ENCODE assay signal across 10 cellular contexts in the genomic region with DNA sequence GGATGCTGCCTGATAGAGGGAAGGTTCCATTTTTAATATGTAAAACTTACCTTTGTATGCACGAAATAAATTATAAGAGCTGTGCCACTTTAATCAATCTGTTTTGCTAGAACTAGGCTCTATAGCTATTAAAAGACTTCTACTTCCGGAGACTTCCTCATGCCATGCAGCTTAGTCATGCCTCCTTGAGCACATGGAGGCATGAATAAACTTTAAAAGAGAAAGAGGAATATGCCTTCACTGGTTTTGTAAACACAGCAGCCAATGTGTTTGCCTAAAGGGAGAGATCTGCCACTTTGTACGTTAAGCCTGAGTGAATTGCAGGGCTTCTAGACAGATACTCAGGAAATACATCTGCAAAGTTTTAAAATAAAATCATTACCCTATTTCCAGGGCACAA.
DNase-seq lines count a peak whose midpoint lies in the region; ATAC-seq and TF ChIP-seq lines count a peak whose summit lies in the region.
"Had no signal": no experiment of that assay in that cellular context is flagged by ENCODE, and none has a peak within 500 bp of the region (broad histone marks: within the 10 kb centered on the region; RNA-seq: fewer than 3 reads in every experiment).

No MANE protein-coding gene starts in this region.

- no peak for TF ChIP-seq POLR2A in HCT116 (IDR thresholded peaks at IDR 0.05; ENCODE audit: borderline replicate concordance, extremely low read depth, insufficient read depth, insufficient read length)
- no peak for TF ChIP-seq POLR2A in spleen (IDR thresholded peaks at IDR 0.05)

- H3K27me3 ChIP-seq in HCT116 (ENCODE audit: insufficient read depth, low read length) (no peaks in the 10 kb centered on the region), spleen (replicated peaks in 1 of 7) (no peaks in the 10 kb centered on the region)

- CTCF ChIA-PET in HCT116 (lab: Charles Lee) = no interaction called here
- CTCF ChIA-PET in activated CD4-positive, alpha-beta memory T cell treated with anti-CD3 and anti-CD28 coated beads for 36 hours (lab: Charles Lee) = no interaction called here

- no peak overlapping the region for H3K9ac ChIP-seq in HCT116 (ENCODE audit: low read length)

- H3K4me1 ChIP-seq in HCT116 (ENCODE audit: control insufficient read depth in 1 of 2, insufficient read depth in 2 of 2, low read length in 2 of 2) = no peaks in the 10 kb centered on the region
- H3K4me1 ChIP-seq in spleen = peaks cover 0 to 17% (median 7%) of the 10 kb centered on the region in 6 donors

- H3K9me3 Mint-ChIP-seq in activated CD4-positive, alpha-beta memory T cell treated with anti-CD3 and anti-CD28 coated beads for 36 hours = peaks cover 14% of the 10 kb centered on the region

- ATAC-seq in HCT116 (no peak), GM21381 (IDR thresholded peaks at IDR 0.05; ENCODE audit: unreplicated experiment) (no peak), HG02852 (IDR thresholded peaks at IDR 0.05; ENCODE audit: unreplicated experiment) (no peak)

- no peak overlapping the region for H3K4me3 ChIP-seq in HCT116 (replicated peaks in 1 of 2; ENCODE audit: low read depth in 1 of 2, low read length in 2 of 2)
- H3K4me3 ChIP-seq in fibroblast of the aortic adventitia (ENCODE audit: low read depth, low read length) = no peak overlapping the region
- peak overlapping the region in 1 of 8 donors; percentile 44 for H3K4me3 ChIP-seq in spleen

- H2AFZ ChIP-seq in HCT116 (ENCODE audit: low read depth, low read length, poor library complexity, severe bottlenecking) = no peak overlapping the region

- no peak for DNase-seq in HCT116 (ENCODE audit: low read depth, low spot score)
- DNase-seq in RKO (ENCODE audit: low spot score) = peak; percentile 47
- peak; percentile 3 for DNase-seq in fibroblast of the aortic adventitia (ENCODE audit: low read depth)
- DNase-seq in spleen = no peak
- DNase-seq in activated CD4-positive, alpha-beta memory T cell treated with anti-CD3 and anti-CD28 coated beads for 36 hours = no peak
- no peak for DNase-seq in cerebellar cortex (ENCODE audit: low spot score)
- DNase-seq: activated naive CD8-positive, alpha-beta T cell treated with anti-CD3 and anti-CD28 coated beads for 36 hours; NCI-H2107 had no signal

- H3K36me3 ChIP-seq in HCT116 (ENCODE audit: control insufficient read depth in 1 of 2, insufficient read depth in 2 of 2, low read length in 2 of 2) (no peaks in the 10 kb centered on the region), spleen (no peaks in the 10 kb centered on the region)

- no peak overlapping the region for H3K4me2 ChIP-seq in HCT116 (ENCODE audit: low read length)

- intact Hi-C loops in HCT116 (cut with micrococcal nuclease) = no loop called here
- intact Hi-C loops in spleen (cut with DNase I; ENCODE audit: low total_unique reads) = no loop called here
- intact Hi-C loops in activated CD4-positive, alpha-beta memory T cell treated with anti-CD3 and anti-CD28 coated beads for 36 hours (cut with micrococcal nuclease) = no loop called here

- no peaks in the 10 kb centered on the region for H3K79me2 ChIP-seq in HCT116 (ENCODE audit: insufficient read depth, low read length)

- no peak for TF ChIP-seq RAD21 in HCT116 (IDR thresholded peaks at IDR 0.05; ENCODE audit: low read depth)

- POLR2A ChIA-PET in HCT116 (lab: Charles Lee) = no interaction called here
- POLR2A ChIA-PET in activated CD4-positive, alpha-beta memory T cell treated with anti-CD3 and anti-CD28 coated beads for 36 hours (lab: Charles Lee) = no interaction called here

- H3K36me3 Mint-ChIP-seq in activated CD4-positive, alpha-beta memory T cell treated with anti-CD3 and anti-CD28 coated beads for 36 hours = no peaks in the 10 kb centered on the region
- H3K36me3 Mint-ChIP-seq: activated naive CD8-positive, alpha-beta T cell treated with anti-CD3 and anti-CD28 coated beads for 36 hours had no signal

- TF ChIP-seq CTCF in HCT116 (IDR thresholded peaks at IDR 0.05 in 2 of 3, conservative IDR thresholded peaks at IDR 0.05 in 1 of 3; ENCODE audit: borderline replicate concordance in 1 of 3, insufficient read depth in 1 of 3, low read depth in 2 of 3, low read length in 2 of 3) (no peak), fibroblast of the aortic adventitia (IDR thresholded peaks at IDR 0.05; ENCODE audit: insufficient read depth, low read length) (no peak), spleen (IDR thresholded peaks at IDR 0.05 in 8 of 11, conservative IDR thresholded peaks at IDR 0.05 in 3 of 11) (no peak)

- RAD21 ChIA-PET in HCT116 (lab: Charles Lee; ENCODE audit: low non-redundant PET in 1 of 2, low total read pairs in 2 of 2, uncharacterized antibody in 2 of 2, unreplicated experiment in 2 of 2) = no interaction called here

- no TSS peak for BruUV-seq in HCT116 (replicated peaks; lab: Mats Ljungman, UMichigan)

- H3K9me2 ChIP-seq in HCT116 (ENCODE audit: insufficient read depth) = no peaks in the 10 kb centered on the region

- H3K27me3 Mint-ChIP-seq in activated CD4-positive, alpha-beta memory T cell treated with anti-CD3 and anti-CD28 coated beads for 36 hours = no peaks in the 10 kb centered on the region
- H3K27me3 Mint-ChIP-seq: activated naive CD8-positive, alpha-beta T cell treated with anti-CD3 and anti-CD28 coated beads for 36 hours had no signal

- no peaks in the 10 kb centered on the region for H4K20me1 ChIP-seq in HCT116 (ENCODE audit: insufficient read depth)

- no peaks in the 10 kb centered on the region for H3K4me1 Mint-ChIP-seq in activated CD4-positive, alpha-beta memory T cell treated with anti-CD3 and anti-CD28 coated beads for 36 hours (ENCODE audit: low read depth)
- H3K4me1 Mint-ChIP-seq: activated naive CD8-positive, alpha-beta T cell treated with anti-CD3 and anti-CD28 coated beads for 36 hours had no signal

- 2 to 11% (median 6%) methylated on average over 3 of the region's 3 CpGs for WGBS in spleen, 5 donors

- H3K27ac Mint-ChIP-seq in activated CD4-positive, alpha-beta memory T cell treated with anti-CD3 and anti-CD28 coated beads for 36 hours = no peak overlapping the region
- H3K27ac Mint-ChIP-seq: activated naive CD8-positive, alpha-beta T cell treated with anti-CD3 and anti-CD28 coated beads for 36 hours had no signal

- H3K27ac ChIP-seq in HCT116 (ENCODE audit: low read depth, low read length) (no peak overlapping the region), spleen (peak overlapping the region in 5 of 8 donors; percentile 9 to 58 (median 45))

- no peak overlapping the region for H3K4me3 Mint-ChIP-seq in activated CD4-positive, alpha-beta memory T cell treated with anti-CD3 and anti-CD28 coated beads for 36 hours
- H3K4me3 Mint-ChIP-seq: activated naive CD8-positive, alpha-beta T cell treated with anti-CD3 and anti-CD28 coated beads for 36 hours had no signal

- H3K9me3 ChIP-seq in HCT116 (ENCODE audit: control insufficient read depth in 1 of 2, insufficient read depth in 1 of 2, low read depth in 1 of 2, low read length in 2 of 2) (peaks cover 10 to 14% of the 10 kb centered on the region in 2 experiments; a peak in 2 of 4 replicates), spleen (peaks cover 0 to 5% (median 0%) of the 10 kb centered on the region in 8 donors)

TF ChIP-seq in HCT116, 20 proteins besides CTCF, POLR2A, EP300 and RAD21:
- TF ChIP-seq ZFX (IDR thresholded peaks at IDR 0.05) (no peak), TCF7L2 (IDR thresholded peaks at IDR 0.05; ENCODE audit: borderline replicate concordance, extremely low read depth, insufficient read depth, insufficient read length) (peak; percentile 28)

Comparison
In these comparisons a context has a peak if more than half of its experiments do, and no peak if none do; other contexts are left out.
1. DNase-seq: peak in RKO (single experiment) and fibroblast of the aortic adventitia (single experiment); none in HCT116 (single experiment), spleen (single experiment), activated CD4-positive, alpha-beta memory T cell treated with anti-CD3 and anti-CD28 coated beads for 36 hours (single experiment) and cerebellar cortex (single experiment).